2 cellular contexts compared by ENCODE assay signal in the genomic region with DNA sequence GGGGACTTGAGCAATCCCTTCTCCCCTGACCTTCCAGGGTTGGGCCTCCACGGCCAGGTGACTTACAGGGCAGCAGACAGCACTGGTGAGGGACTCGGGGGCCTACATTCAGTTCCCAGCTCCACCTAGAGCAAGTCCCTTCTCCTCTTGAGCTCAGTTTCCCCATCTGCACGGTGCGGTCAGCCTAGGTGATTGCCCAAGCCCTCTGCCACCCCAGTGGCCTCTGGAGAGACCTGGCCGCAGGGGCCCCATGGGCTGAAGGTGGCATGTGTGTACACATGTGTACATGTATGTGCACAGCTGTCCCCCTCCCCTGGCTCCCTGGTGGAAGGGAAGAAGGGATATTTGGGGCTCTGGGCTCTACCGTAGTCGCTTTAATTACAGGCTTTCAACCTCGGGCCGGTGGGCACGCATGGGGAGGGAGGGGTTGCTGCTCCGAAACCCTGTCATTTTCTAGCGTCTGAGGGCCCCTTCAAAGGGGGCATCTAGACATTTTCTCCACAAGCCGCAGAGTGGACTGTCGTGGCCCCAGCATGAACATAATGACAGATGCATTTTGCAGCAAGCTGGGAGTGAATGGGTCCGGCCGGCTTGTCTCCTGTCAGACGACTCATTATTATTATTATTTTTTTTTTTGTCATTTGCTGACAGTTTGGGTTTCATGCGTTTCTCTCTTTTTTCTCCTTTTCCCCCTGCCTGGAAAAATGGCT.
TF ChIP-seq lines count a peak whose summit lies in the region.

No MANE protein-coding gene starts in this region.

TF ChIP-seq in IMR-90, 13 proteins besides CTCF, POLR2A, EP300 and RAD21:
- TF ChIP-seq FOS (IDR thresholded peaks at IDR 0.05; ENCODE audit: low read depth, low read length): no peak
- no peak for TF ChIP-seq ELK1 (IDR thresholded peaks at IDR 0.05; ENCODE audit: borderline replicate concordance, low read depth, low read length)
- TF ChIP-seq MAZ (IDR thresholded peaks at IDR 0.05; ENCODE audit: borderline replicate concordance, low read depth, low read length): no peak
- no peak for TF ChIP-seq MAFK (IDR thresholded peaks at IDR 0.05; ENCODE audit: low read depth, low read length)
- no peak for TF ChIP-seq RCOR1 (IDR thresholded peaks at IDR 0.05; ENCODE audit: insufficient replicate concordance, low read length)
- TF ChIP-seq BHLHE40 (IDR thresholded peaks at IDR 0.05; ENCODE audit: low read depth, low read length): no peak
- TF ChIP-seq, protein P1, sequence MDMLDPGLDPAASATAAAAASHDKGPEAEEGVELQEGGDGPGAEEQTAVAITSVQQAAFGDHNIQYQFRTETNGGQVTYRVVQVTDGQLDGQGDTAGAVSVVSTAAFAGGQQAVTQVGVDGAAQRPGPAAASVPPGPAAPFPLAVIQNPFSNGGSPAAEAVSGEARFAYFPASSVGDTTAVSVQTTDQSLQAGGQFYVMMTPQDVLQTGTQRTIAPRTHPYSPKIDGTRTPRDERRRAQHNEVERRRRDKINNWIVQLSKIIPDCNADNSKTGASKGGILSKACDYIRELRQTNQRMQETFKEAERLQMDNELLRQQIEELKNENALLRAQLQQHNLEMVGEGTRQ (IDR thresholded peaks at IDR 0.05; ENCODE audit: low read depth, low read length): no peak
- no peak for TF ChIP-seq CEBPB (IDR thresholded peaks at IDR 0.05; ENCODE audit: low read depth, low read length)
- no peak for TF ChIP-seq CHD1 (IDR thresholded peaks at IDR 0.05; ENCODE audit: low read depth, low read length)
- no peak for TF ChIP-seq RFX5 (IDR thresholded peaks at IDR 0.05; ENCODE audit: low read depth, low read length)
- TF ChIP-seq SMC3 (IDR thresholded peaks at IDR 0.05; ENCODE audit: low read depth, low read length): no peak
- no peak for TF ChIP-seq MXI1 (IDR thresholded peaks at IDR 0.05; ENCODE audit: borderline replicate concordance, low read depth, low read length)

TF ChIP-seq in HepG2, 621 proteins besides CTCF, POLR2A, EP300 and RAD21:
- no peak for TF ChIP-seq NFATC3 (CRISPR knock-in tag; IDR thresholded peaks at IDR 0.05)
- TF ChIP-seq CEBPB (IDR thresholded peaks at IDR 0.05; ENCODE audit: borderline replicate concordance, low read depth, low read length): 0 out of 2 replicates have a peak, but pooled peaks have one; percentile 1
TF ChIP-seq in HepG2: peak in this region for 1.
